Comparison of ENCODE assay signal across 8 cellular contexts in the genomic region with DNA sequence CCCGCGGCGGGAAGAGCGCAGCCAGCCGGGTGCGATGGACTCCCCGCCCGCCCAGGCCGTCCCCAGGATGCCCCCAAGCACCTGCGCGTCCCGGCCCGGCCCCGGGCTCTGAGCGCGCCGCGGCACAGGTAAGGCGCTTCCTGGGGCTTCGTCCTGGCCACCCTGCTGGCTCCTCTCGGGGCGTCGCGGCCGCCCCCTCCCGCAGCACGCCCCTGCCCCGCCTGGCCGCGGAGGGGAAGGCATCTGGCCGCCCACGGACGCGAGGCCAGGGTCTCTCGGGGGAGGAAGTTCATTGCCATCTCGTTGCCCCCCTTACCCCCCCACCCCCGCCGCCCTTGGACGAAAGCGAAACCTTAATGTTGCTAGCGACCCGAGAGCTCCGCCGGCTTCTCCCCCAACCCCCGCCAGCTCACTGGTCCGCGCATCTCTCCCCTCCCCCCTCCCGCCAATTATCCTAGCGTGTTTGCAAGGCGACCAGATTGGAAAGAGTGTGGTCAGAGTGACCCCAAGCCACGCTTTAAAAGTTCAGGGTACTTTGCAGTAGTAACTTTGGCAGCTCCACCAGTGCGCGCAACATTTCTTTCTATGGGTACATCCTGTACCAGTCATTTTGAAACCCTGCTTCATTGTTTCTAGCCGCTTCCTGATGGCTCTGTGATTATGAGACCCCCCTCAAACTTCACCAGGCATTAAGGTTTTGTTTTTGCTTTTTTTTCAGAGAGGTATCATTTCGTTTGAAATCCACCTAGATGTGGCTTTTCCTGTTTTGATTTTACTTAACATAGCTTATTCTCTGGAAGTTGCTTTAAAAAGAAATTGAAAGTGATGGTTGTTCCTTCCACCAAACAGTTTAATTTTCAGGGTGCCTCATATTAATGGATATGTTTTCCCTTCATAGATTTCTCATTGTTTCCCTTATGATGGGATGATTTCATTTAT. TPM values are rescaled to one million over a fixed set of nuclear protein-coding genes. Genes with fewer than 3 reads are reported as not detected.
DNase-seq lines count a peak whose midpoint lies in the region; ATAC-seq, FAIRE-seq and TF ChIP-seq lines count a peak whose summit lies in the region.

No MANE protein-coding gene starts in this region.

- FAIRE-seq in GM12892 (lab: Jason Lieb, UNC) (peak; percentile 91), endothelial cell of umbilical vein (lab: Jason Lieb, UNC) (no peak)

- ATAC-seq in activated CD8-positive, alpha-beta T cell treated with anti-CD3 and anti-CD28 coated beads, Interleukin-2, amount 10 ng/mL, durations not matched to agents 7 days and 5 days, result peak; percentile 73
- peak; percentile 68 for ATAC-seq in naive thymus-derived CD4-positive, alpha-beta T cell

- no peaks in the 10 kb centered on the region for H3K9me1 ChIP-seq in endothelial cell of umbilical vein (replicated peaks; ENCODE audit: control insufficient read depth, extremely low read depth, insufficient read depth, low read length)

- peaks cover 45% of the 10 kb centered on the region for H3K4me1 Mint-ChIP-seq in activated CD8-positive, alpha-beta T cell treated with anti-CD3 and anti-CD28 coated beads, Interleukin-2, amount 10 ng/mL, durations not matched to agents 7 days and 5 days (ENCODE audit: low read depth)
- peaks cover 28 to 66% (median 55%) of the 10 kb centered on the region in 7 donors for H3K4me1 Mint-ChIP-seq in naive thymus-derived CD4-positive, alpha-beta T cell

- intact Hi-C loops in endothelial cell of umbilical vein (cut with micrococcal nuclease), result loop anchor here (2.0 to 5.0 kb wide), 3 partner anchors 65 to 86 kb away; partner anchors contain the start of gene PGM2
- intact Hi-C loops in naive thymus-derived CD4-positive, alpha-beta T cell (cut with micrococcal nuclease), result loop anchor here (1.0 to 5.0 kb wide), 17 partner anchors 19 to 1504 kb away; partner anchors contain the start of genes PGM2 (in 2 of the 2), KLF3 (in 1 of the 2), RELL1 (in 1 of the 2) and TLR6 (in 1 of the 2)

- H3K27me3 ChIP-seq in HAP-1 (ENCODE audit: low read depth) (no peaks in the 10 kb centered on the region), MM.1S (replicated peaks; ENCODE audit: insufficient read depth, low read length) (no peaks in the 10 kb centered on the region), endothelial cell of umbilical vein (ENCODE audit: control insufficient read depth in 2 of 2, insufficient read depth in 2 of 2, low read length in 2 of 2) (peaks cover 30 to 35% of the 10 kb centered on the region in 2 experiments)
- H3K27me3 ChIP-seq in naive thymus-derived CD4-positive, alpha-beta T cell (ENCODE audit: control insufficient read depth in 2 of 2, insufficient read depth in 2 of 2, low read length in 2 of 2), result no peaks in the 10 kb centered on the region

- in situ Hi-C loops in HAP-1 (cut with MboI; ENCODE audit: low sequenced_read_pairs), result no loop called here

- H4K20me1 ChIP-seq in MM.1S (ENCODE audit: insufficient read depth, low read length), result no peaks in the 10 kb centered on the region
- no peaks in the 10 kb centered on the region for H4K20me1 ChIP-seq in endothelial cell of umbilical vein (replicated peaks; ENCODE audit: control insufficient read depth, extremely low read depth, insufficient read depth, low read length)

- CTCF ChIA-PET in activated CD8-positive, alpha-beta T cell treated with anti-CD3 and anti-CD28 coated beads, Interleukin-2, amount 10 ng/mL, durations not matched to agents 7 days and 5 days (lab: Charles Lee), result interaction anchor here (0.6 to 1.1 kb wide), 5 partner anchors 66 to 289 kb away, joined by 3 to 6 read pairs (median 4); no protein-coding TSS in a partner anchor
- CTCF ChIA-PET in endothelial cell of umbilical vein (lab: Charles Lee), result interaction anchor here (1.0 to 1.7 kb wide), 6 partner anchors 14 to 144 kb away, joined by 3 to 9 read pairs (median 3); no protein-coding TSS in a partner anchor
- CTCF ChIA-PET in naive thymus-derived CD4-positive, alpha-beta T cell (lab: Charles Lee), result interaction anchor here (0.6 to 1.0 kb wide), 3 partner anchors 85 to 289 kb away, joined by 3 to 4 read pairs (median 3); no protein-coding TSS in a partner anchor

- BruUV-seq in endothelial cell of umbilical vein (replicated peaks; lab: Mats Ljungman, UMichigan), result no TSS peak

- peak overlapping the region; percentile 95 for H3K4me3 Mint-ChIP-seq in activated CD8-positive, alpha-beta T cell treated with anti-CD3 and anti-CD28 coated beads, Interleukin-2, amount 10 ng/mL, durations not matched to agents 7 days and 5 days
- H3K4me3 Mint-ChIP-seq in naive thymus-derived CD4-positive, alpha-beta T cell, result peak overlapping the region; percentile 88 to 100 (median 96)

- H2AFZ ChIP-seq in MM.1S (ENCODE audit: low read length) (peak overlapping the region; percentile 91), endothelial cell of umbilical vein (ENCODE audit: low read depth, low read length) (peak overlapping the region; percentile 78)

- DNase-seq in GM12892 (ENCODE audit: insufficient read length), result peak; percentile 52
- DNase-seq in HAP-1 (ENCODE audit: low spot score in 2 of 2), result peak; percentile 7 to 65
- peak; percentile 84 for DNase-seq in MM.1S
- peak; percentile 81 for DNase-seq in activated CD8-positive, alpha-beta T cell treated with anti-CD3 and anti-CD28 coated beads, Interleukin-2, amount 10 ng/mL, durations not matched to agents 7 days and 5 days
- DNase-seq in endothelial cell of umbilical vein (ENCODE audit: low read depth, low spot score), result peak; percentile 17
- DNase-seq in naive thymus-derived CD4-positive, alpha-beta T cell, result peak; percentile 39 to 70 (median 58)
- peak; percentile 31 to 75 (median 60) for DNase-seq in stimulated activated naive CD4-positive, alpha-beta T cell (lab: John Stamatoyannopoulos, UW)
- DNase-seq in NCI-H2029 (lab: John Stamatoyannopoulos, UW), result no peak

- TF ChIP-seq POLR2A in GM12892 (IDR thresholded peaks at IDR 0.05; ENCODE audit: low read depth, low read length), result peak; percentile 47
- no peak for TF ChIP-seq POLR2A in endothelial cell of umbilical vein (IDR thresholded peaks at IDR 0.05; ENCODE audit: low read depth, low read length)

- H3K9me2 ChIP-seq in MM.1S (replicated peaks; ENCODE audit: insufficient read depth, low read length), result no peaks in the 10 kb centered on the region

- H3K9ac ChIP-seq in MM.1S (ENCODE audit: low read length), result peak overlapping the region; percentile 80
- no peak overlapping the region for H3K9ac ChIP-seq in endothelial cell of umbilical vein (replicated peaks; ENCODE audit: extremely low read depth, insufficient read depth, low read length)

- H3K27ac Mint-ChIP-seq in activated CD8-positive, alpha-beta T cell treated with anti-CD3 and anti-CD28 coated beads, Interleukin-2, amount 10 ng/mL, durations not matched to agents 7 days and 5 days, result peak overlapping the region; percentile 97
- H3K27ac Mint-ChIP-seq in naive thymus-derived CD4-positive, alpha-beta T cell, result peak overlapping the region; percentile 86 to 97 (median 92)

- dilution Hi-C loops in endothelial cell of umbilical vein (cut with MboI; ENCODE audit: extremely low pct_ligation_motif_present, low sequenced_read_pairs), result no loop called here

- no peaks in the 10 kb centered on the region for H3K9me3 Mint-ChIP-seq in activated CD8-positive, alpha-beta T cell treated with anti-CD3 and anti-CD28 coated beads, Interleukin-2, amount 10 ng/mL, durations not matched to agents 7 days and 5 days (ENCODE audit: insufficient read depth)
- no peaks in the 10 kb centered on the region for H3K9me3 Mint-ChIP-seq in naive thymus-derived CD4-positive, alpha-beta T cell

- peaks cover 27% of the 10 kb centered on the region for H3K36me3 Mint-ChIP-seq in activated CD8-positive, alpha-beta T cell treated with anti-CD3 and anti-CD28 coated beads, Interleukin-2, amount 10 ng/mL, durations not matched to agents 7 days and 5 days (ENCODE audit: low read depth)
- peaks cover 0 to 13% (median 0%) of the 10 kb centered on the region in 5 donors for H3K36me3 Mint-ChIP-seq in naive thymus-derived CD4-positive, alpha-beta T cell

- TF ChIP-seq CTCF in MM.1S (IDR thresholded peaks at IDR 0.05; ENCODE audit: low read length), result no peak; the same call in 1 of the 2 replicates
- peak in 1 of 2 donors; percentile 15 for TF ChIP-seq CTCF in endothelial cell of umbilical vein (IDR thresholded peaks at IDR 0.05; ENCODE audit: extremely low read depth in 1 of 2, insufficient read depth in 1 of 2, low read depth in 1 of 2, low read length in 2 of 2)

- H3K79me2 ChIP-seq in MM.1S (ENCODE audit: low read length) (peaks cover 45% of the 10 kb centered on the region), endothelial cell of umbilical vein (ENCODE audit: control insufficient read depth, insufficient read depth, low read length) (no peaks in the 10 kb centered on the region)

- H3F3A ChIP-seq in MM.1S (ENCODE audit: insufficient read depth, low read length), result peaks cover 21% of the 10 kb centered on the region

- H3K9me3 ChIP-seq in HAP-1 (no peaks in the 10 kb centered on the region), MM.1S (replicated peaks; ENCODE audit: insufficient read depth, low read length) (no peaks in the 10 kb centered on the region), endothelial cell of umbilical vein (replicated peaks; ENCODE audit: control insufficient read depth, insufficient read depth, low read length) (no peaks in the 10 kb centered on the region)
- H3K9me3 ChIP-seq in naive thymus-derived CD4-positive, alpha-beta T cell (ENCODE audit: control insufficient read depth in 2 of 3, low read length in 3 of 3), result no peaks in the 10 kb centered on the region

- POLR2A ChIA-PET in activated CD8-positive, alpha-beta T cell treated with anti-CD3 and anti-CD28 coated beads, Interleukin-2, amount 10 ng/mL, durations not matched to agents 7 days and 5 days (lab: Charles Lee), result interaction anchor here (0.5 to 2.9 kb wide), 14 partner anchors 20 to 1312 kb away, joined by 3 to 23 read pairs (median 4); partner anchors contain the start of gene PGM2
- POLR2A ChIA-PET in endothelial cell of umbilical vein (lab: Charles Lee), result interaction anchor here (0.5 kb wide), 1 partner anchor 183 kb away, joined by 3 read pairs; no protein-coding TSS in a partner anchor
- POLR2A ChIA-PET in naive thymus-derived CD4-positive, alpha-beta T cell (lab: Charles Lee), result interaction anchor here (0.9 to 2.6 kb wide), 6 partner anchors 21 to 287 kb away, joined by 3 to 15 read pairs (median 3); partner anchors contain the start of gene PGM2

- H3K4me2 ChIP-seq in MM.1S (ENCODE audit: low read depth, low read length) (peak overlapping the region; percentile 81), endothelial cell of umbilical vein (ENCODE audit: insufficient read depth, low read length) (peak overlapping the region; percentile 82)

- peak overlapping the region; percentile 66 for H3K27ac ChIP-seq in MM.1S (ENCODE audit: low read length)
- no peak overlapping the region for H3K27ac ChIP-seq in endothelial cell of umbilical vein (ENCODE audit: insufficient read depth, low read depth, low read length)
- peak overlapping the region; percentile 69 for H3K27ac ChIP-seq in naive thymus-derived CD4-positive, alpha-beta T cell (ENCODE audit: low read depth, low read length)

- no peaks in the 10 kb centered on the region for H3K27me3 Mint-ChIP-seq in activated CD8-positive, alpha-beta T cell treated with anti-CD3 and anti-CD28 coated beads, Interleukin-2, amount 10 ng/mL, durations not matched to agents 7 days and 5 days (ENCODE audit: low read depth)
- peaks cover 0 to 5% (median 0%) of the 10 kb centered on the region in 5 donors for H3K27me3 Mint-ChIP-seq in naive thymus-derived CD4-positive, alpha-beta T cell

- H3K4me1 ChIP-seq in HAP-1, result no peaks in the 10 kb centered on the region
- peaks cover 12% of the 10 kb centered on the region for H3K4me1 ChIP-seq in MM.1S (ENCODE audit: low read length)
- H3K4me1 ChIP-seq in endothelial cell of umbilical vein (ENCODE audit: control insufficient read depth, extremely low read depth, insufficient read depth, low read length), result peaks cover 7% of the 10 kb centered on the region
- peaks cover 10 to 25% of the 10 kb centered on the region in 2 donors for H3K4me1 ChIP-seq in naive thymus-derived CD4-positive, alpha-beta T cell (ENCODE audit: control insufficient read depth in 2 of 2, insufficient read depth in 2 of 2, low read length in 2 of 2)

- H3K4me3 ChIP-seq in HAP-1 (peak overlapping the region; percentile 51), MM.1S (ENCODE audit: low read length) (peak overlapping the region; percentile 65), endothelial cell of umbilical vein (replicated peaks in 1 of 3; ENCODE audit: insufficient read depth in 1 of 3, low read depth in 1 of 3, low read length in 3 of 3) (peak overlapping the region; percentile 44 to 64 (median 48))
- H3K4me3 ChIP-seq in naive thymus-derived CD4-positive, alpha-beta T cell (ENCODE audit: low read length), result peak overlapping the region; percentile 51

- H3K36me3 ChIP-seq in HAP-1 (replicated peaks), result no peaks in the 10 kb centered on the region
- H3K36me3 ChIP-seq in MM.1S (replicated peaks; ENCODE audit: insufficient read depth, low read length), result no peaks in the 10 kb centered on the region
- H3K36me3 ChIP-seq in endothelial cell of umbilical vein (ENCODE audit: control insufficient read depth in 2 of 2, extremely low read depth in 1 of 2, insufficient read depth in 2 of 2, low read length in 2 of 2), result no peaks in the 10 kb centered on the region
- peaks cover 0 to 2% (median 0%) of the 10 kb centered on the region in 3 experiments for H3K36me3 ChIP-seq in naive thymus-derived CD4-positive, alpha-beta T cell (ENCODE audit: control insufficient read depth in 2 of 3, insufficient read depth in 3 of 3, low read length in 3 of 3)

RNA-seq across cellular contexts. Expression of gene TBC1D1, which starts 0.6 kb away (rescaled TPM):
- polyA plus RNA-seq in GM12892 (2012; ENCODE audit: missing spikeins), result 30.8 TPM
- total RNA-seq in activated CD8-positive, alpha-beta T cell treated with anti-CD3 and anti-CD28 coated beads, Interleukin-2, amount 10 ng/mL, durations not matched to agents 7 days and 5 days, result 10 to 100 TPM; 84.4 to 87.6 TPM
- total RNA-seq in endothelial cell of umbilical vein, result 112 and 116 TPM in 2 replicates
- 62.9 and 63.5 TPM in 2 replicates for polyA plus RNA-seq in endothelial cell of umbilical vein
- polyA plus RNA-seq in endothelial cell of umbilical vein (2011; cell fraction: cytosol; rRNA removed), result 65.9 and 72.9 TPM in 2 replicates
- 44.8 and 49.8 TPM in 2 replicates for polyA plus RNA-seq in endothelial cell of umbilical vein (2011; cell fraction: nucleus; rRNA removed)
- polyA plus RNA-seq in endothelial cell of umbilical vein (2012), result 95.1 and 128 TPM in 2 replicates
- 85.6 and 104 TPM in 2 replicates for polyA minus RNA-seq in endothelial cell of umbilical vein
- 16.6 TPM for polyA minus RNA-seq in endothelial cell of umbilical vein (2011; cell fraction: cytosol; rRNA and poly(A)+ RNA removed)
- 45.2 and 46.1 TPM in 2 replicates for polyA minus RNA-seq in endothelial cell of umbilical vein (2011; cell fraction: nucleus; rRNA and poly(A)+ RNA removed)
- 10 to 100 TPM; 44.6 to 66.8 (median 49.6) TPM for total RNA-seq in naive thymus-derived CD4-positive, alpha-beta T cell
- polyA plus RNA-seq in naive thymus-derived CD4-positive, alpha-beta T cell, result 10 to 100 TPM; 19.4 to 27.6 TPM
